Comparison of ENCODE assay signal across 11 cellular contexts in the genomic region with DNA sequence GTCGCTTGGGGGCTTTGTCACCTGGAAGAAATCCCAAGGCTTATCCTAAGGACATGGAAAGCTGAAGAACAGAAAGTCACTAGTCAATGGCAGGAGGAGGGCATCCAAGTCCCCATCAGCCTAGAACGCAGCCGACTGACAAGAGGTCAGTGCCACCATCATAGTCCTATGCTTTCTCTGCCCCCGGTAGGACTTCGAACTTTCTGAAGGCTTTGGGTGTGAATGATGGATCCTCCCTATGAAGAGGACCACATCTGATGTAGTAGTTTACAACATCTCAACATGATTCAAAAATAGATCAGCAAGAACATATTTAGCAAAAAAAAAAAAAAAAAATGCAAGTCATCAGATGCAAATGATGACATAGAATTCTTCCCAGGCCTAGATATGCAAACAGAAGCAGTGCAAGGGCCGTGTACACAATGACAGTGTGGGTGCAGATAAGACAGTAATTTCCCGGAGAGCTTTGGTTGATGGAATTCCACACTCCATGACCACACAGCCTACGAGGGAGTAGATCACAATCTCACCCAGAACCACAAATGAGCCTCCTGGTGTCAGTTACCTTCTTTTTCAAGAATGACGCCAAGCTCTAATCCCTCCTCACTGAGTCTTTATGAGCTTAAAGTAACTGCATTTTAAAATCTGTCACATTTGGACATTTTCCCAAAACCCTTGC.
DNase-seq lines count a peak whose midpoint lies in the region; ATAC-seq and TF ChIP-seq lines count a peak whose summit lies in the region.
"Had no signal": no experiment of that assay in that cellular context is flagged by ENCODE, and none has a peak within 500 bp of the region (broad histone marks: within the 10 kb centered on the region; RNA-seq: fewer than 3 reads in every experiment).

No MANE protein-coding gene starts in this region.

- no peak overlapping the region for H3K4me3 Mint-ChIP-seq in MCF 10A (ENCODE audit: unreplicated experiment)

- no peaks in the 10 kb centered on the region for H3K27me3 Mint-ChIP-seq in MCF 10A (ENCODE audit: insufficient read depth, unreplicated experiment)

- no peak overlapping the region for H3K4me3 ChIP-seq in AG10803 (ENCODE audit: low read length)
- H3K4me3 ChIP-seq: dorsolateral prefrontal cortex had no signal

- peak; percentile 29 for DNase-seq in AG10803 (ENCODE audit: low read depth)
- DNase-seq in MV-4-11 (lab: John Stamatoyannopoulos, UW), result peak; percentile 54
- no peak for DNase-seq in caudate nucleus (lab: John Stamatoyannopoulos, UW)
- DNase-seq in mucosa of gallbladder (ENCODE audit: low spot score), result peak; percentile 48
- DNase-seq in GF-D8 (lab: John Stamatoyannopoulos, UW), result no peak
- DNase-seq in MCF 10A (ENCODE audit: unreplicated experiment), result no peak
- DNase-seq: dorsolateral prefrontal cortex; stimulated activated CD4-positive, alpha-beta T cell treated with anti-CD3 and anti-CD28 coated beads, Interleukin-2, amount 100 ng/mL, for 48 hours had no signal

- no peaks in the 10 kb centered on the region for H3K4me1 Mint-ChIP-seq in MCF 10A (ENCODE audit: insufficient read depth, unreplicated experiment)

- no peaks in the 10 kb centered on the region for H3K9me3 Mint-ChIP-seq in MCF 10A (ENCODE audit: unreplicated experiment)

- BruUV-seq in MCF 10A (replicated peaks; lab: Mats Ljungman, UMichigan), result no TSS peak

- H3K36me3 Mint-ChIP-seq in MCF 10A (ENCODE audit: insufficient read depth, unreplicated experiment), result no peaks in the 10 kb centered on the region

- no peak overlapping the region for H3K27ac Mint-ChIP-seq in MCF 10A (ENCODE audit: low read depth, unreplicated experiment)

- POLR2A ChIA-PET in MCF 10A (lab: Yijun Ruan, JAX), result interaction anchor here (0.7 to 1.4 kb wide), 3 partner anchors 9 to 11 kb away, joined by 3 to 6 read pairs (median 4); no protein-coding TSS in a partner anchor

- peak overlapping the region; percentile 52 for H3K27ac ChIP-seq in caudate nucleus (ENCODE audit: low read depth, low read length)
- H3K27ac ChIP-seq: KMS-11 had no signal

- ATAC-seq in HG02642 (IDR thresholded peaks at IDR 0.05; ENCODE audit: poor library complexity, unreplicated experiment) (no peak), GM18907 (IDR thresholded peaks at IDR 0.05; ENCODE audit: unreplicated experiment) (no peak)

- TF ChIP-seq CTCF in AG10803 (conservative IDR thresholded peaks at IDR 0.05; ENCODE audit: low read length) (no peak), MCF 10A (IDR thresholded peaks at IDR 0.05; ENCODE audit: unreplicated experiment) (no peak)

- CTCF ChIA-PET in MCF 10A (lab: Yijun Ruan, JAX), result no interaction called here

- intact Hi-C loops in MCF 10A (cut with micrococcal nuclease), result no loop called here

Comparison
In these comparisons a context has a peak if more than half of its experiments do, and no peak if none do; other contexts are left out.
1. DNase-seq: peak in AG10803 (single experiment), MV-4-11 (single experiment) and mucosa of gallbladder (single experiment); none in caudate nucleus (0 of 61), GF-D8 (single experiment) and MCF 10A (single experiment).